ENCODE assay signal across 8 cellular contexts in the genomic region with DNA sequence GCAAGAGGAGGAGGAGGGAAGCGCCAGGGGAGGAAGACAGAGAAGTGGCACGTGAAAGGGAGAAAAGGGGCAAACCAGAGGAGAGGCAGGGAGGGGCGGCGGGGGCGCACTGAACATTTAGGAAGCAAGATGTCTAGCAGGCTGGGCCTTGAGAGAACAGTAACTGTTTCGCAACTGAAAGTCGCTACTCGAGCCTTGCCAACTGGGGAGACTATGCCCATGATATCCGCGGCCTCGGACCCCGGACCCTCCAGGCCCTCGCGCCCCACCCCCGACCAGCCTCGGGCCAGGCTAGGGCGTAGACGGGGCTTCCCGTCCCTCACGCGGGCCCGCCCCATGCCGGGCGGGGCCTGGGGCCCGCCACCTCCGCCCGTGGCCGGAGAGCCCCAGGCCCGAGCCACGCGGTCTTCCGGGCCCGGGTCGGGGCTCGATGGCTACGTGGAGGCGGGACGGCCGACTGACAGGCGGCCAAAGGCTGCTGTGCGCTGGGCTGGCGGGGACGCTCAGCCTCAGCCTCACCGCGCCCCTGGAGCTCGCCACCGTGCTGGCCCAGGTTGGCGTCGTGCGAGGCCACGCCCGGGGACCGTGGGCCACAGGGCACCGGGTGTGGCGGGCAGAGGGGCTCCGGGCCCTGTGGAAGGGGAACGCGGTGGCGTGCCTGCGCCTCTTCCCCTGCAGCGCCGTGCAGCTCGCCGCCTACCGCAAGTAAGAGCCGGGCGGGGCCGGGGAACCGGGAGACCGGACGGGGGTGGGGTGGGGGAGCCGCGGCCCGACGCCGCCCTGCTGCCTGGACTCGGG. TPM values are rescaled to one million over a fixed set of nuclear protein-coding genes. Genes with fewer than 3 reads are reported as not detected.
DNase-seq lines count a peak whose midpoint lies in the region; ATAC-seq and TF ChIP-seq lines count a peak whose summit lies in the region.

A gene (plus strand): TSS at position 363 of the 798 bp plus-strand sequence. CDS start 68 bp downstream, at position 431.

- H3K4me3 Mint-ChIP-seq in activated CD8-positive, alpha-beta T cell treated with anti-CD3 and anti-CD28 coated beads for 36 hours, result peak within 1 kb of the TSS; percentile 75
- peak within 1 kb of the TSS; percentile 89 for H3K4me3 Mint-ChIP-seq in endothelial cell (ENCODE audit: unreplicated experiment)

- H3K27ac Mint-ChIP-seq in activated CD8-positive, alpha-beta T cell treated with anti-CD3 and anti-CD28 coated beads for 36 hours, result peak within 1 kb of the TSS; percentile 82
- no peak within 1 kb of the TSS for H3K27ac Mint-ChIP-seq in endothelial cell (ENCODE audit: unreplicated experiment)

- CTCF ChIA-PET in activated CD8-positive, alpha-beta T cell treated with anti-CD3 and anti-CD28 coated beads for 36 hours (lab: Charles Lee), result interaction anchor here (1.3 kb wide), 1 partner anchor 83 kb away, joined by 4 read pairs; no protein-coding TSS in a partner anchor

- no peaks in the 10 kb centered on the region for H3K36me3 Mint-ChIP-seq in activated CD8-positive, alpha-beta T cell treated with anti-CD3 and anti-CD28 coated beads for 36 hours (ENCODE audit: low read depth)
- no peaks in the 10 kb centered on the region for H3K36me3 Mint-ChIP-seq in endothelial cell (ENCODE audit: low read depth, unreplicated experiment)

- no peak for TF ChIP-seq CTCF in activated CD8-positive, alpha-beta T cell treated with anti-CD3 and anti-CD28 coated beads for 36 hours (IDR thresholded peaks at IDR 0.05)
- no peak for TF ChIP-seq CTCF in endothelial cell (IDR thresholded peaks at IDR 0.05; ENCODE audit: unreplicated experiment)
- TF ChIP-seq CTCF in mucosa of descending colon (IDR thresholded peaks at IDR 0.05), result no peak
- TF ChIP-seq CTCF in subcutaneous adipose tissue (IDR thresholded peaks at IDR 0.05; ENCODE audit: low read depth), result no peak

- peaks cover 24% of the 10 kb centered on the region for H3K4me1 Mint-ChIP-seq in activated CD8-positive, alpha-beta T cell treated with anti-CD3 and anti-CD28 coated beads for 36 hours (ENCODE audit: low read depth)
- peaks cover 3% of the 10 kb centered on the region for H3K4me1 Mint-ChIP-seq in endothelial cell (ENCODE audit: unreplicated experiment)

- H3K36me3 ChIP-seq in mucosa of descending colon (ENCODE audit: low read depth), result no peaks in the 10 kb centered on the region

- ATAC-seq in GM21723 (IDR thresholded peaks at IDR 0.05; ENCODE audit: unreplicated experiment) (peak; percentile 93), mucosa of descending colon (peak; percentile 92)
- ATAC-seq in activated CD8-positive, alpha-beta T cell treated with anti-CD3 and anti-CD28 coated beads for 36 hours, result peak; percentile 93

- no peaks in the 10 kb centered on the region for H3K27me3 Mint-ChIP-seq in activated CD8-positive, alpha-beta T cell treated with anti-CD3 and anti-CD28 coated beads for 36 hours
- H3K27me3 Mint-ChIP-seq in endothelial cell (ENCODE audit: unreplicated experiment), result no peaks in the 10 kb centered on the region

- H3K4me3 ChIP-seq in GM08714 (ENCODE audit: low read length), result peak within 1 kb of the TSS; percentile 70; the same call in 1 of the 2 replicates
- peak within 1 kb of the TSS; percentile 43 for H3K4me3 ChIP-seq in Jurkat, Clone E6-1 (ENCODE audit: low read length)
- H3K4me3 ChIP-seq in mucosa of descending colon, result peak within 1 kb of the TSS; percentile 36

- no peaks in the 10 kb centered on the region for H3K9me3 Mint-ChIP-seq in activated CD8-positive, alpha-beta T cell treated with anti-CD3 and anti-CD28 coated beads for 36 hours
- no peaks in the 10 kb centered on the region for H3K9me3 Mint-ChIP-seq in endothelial cell (ENCODE audit: unreplicated experiment)

- POLR2A ChIA-PET in activated CD8-positive, alpha-beta T cell treated with anti-CD3 and anti-CD28 coated beads for 36 hours (lab: Charles Lee), result interaction anchor here (0.6 kb wide), 1 partner anchor 13 kb away, joined by 3 read pairs; no protein-coding TSS in a partner anchor

- no peak for DNase-seq in Jurkat, Clone E6-1 (ENCODE audit: low read depth, low spot score)
- peak; percentile 37 for DNase-seq in activated CD8-positive, alpha-beta T cell treated with anti-CD3 and anti-CD28 coated beads for 36 hours
- DNase-seq in endothelial cell (ENCODE audit: low spot score), result peak; percentile 12
- peak; percentile 54 to 74 (median 68) for DNase-seq in mucosa of descending colon
- no peak for DNase-seq in DMS153 treated with DMSO at 0.1 percent for 48 hours (lab: John Stamatoyannopoulos, UW; ENCODE audit: unreplicated experiment)

- intact Hi-C loops in activated CD8-positive, alpha-beta T cell treated with anti-CD3 and anti-CD28 coated beads for 36 hours (cut with micrococcal nuclease), result no loop called here
- intact Hi-C loops in mucosa of descending colon (cut with DNase I, micrococcal nuclease), result no loop called here

- H3K4me1 ChIP-seq in mucosa of descending colon (ENCODE audit: low read depth), result peaks cover 4% of the 10 kb centered on the region

- no peaks in the 10 kb centered on the region for H3K9me3 ChIP-seq in mucosa of descending colon

RNA-seq across cellular contexts. Expression of the gene that starts here (rescaled TPM):
- 21.4 TPM for polyA plus RNA-seq in Jurkat, Clone E6-1 (2012; ENCODE audit: insufficient read depth, insufficient read length)
- 1 to 10 TPM; 5.3 to 5.6 TPM for total RNA-seq in activated CD8-positive, alpha-beta T cell treated with anti-CD3 and anti-CD28 coated beads for 36 hours
- total RNA-seq in endothelial cell (ENCODE audit: unreplicated experiment), result 6.5 TPM
- total RNA-seq in mucosa of descending colon, result 10 to 100 TPM; 19.3 to 31.2 (median 23.3) TPM
- total RNA-seq in subcutaneous adipose tissue, result 10 to 100 TPM; 26.9 to 34.0 (median 28.1) TPM

Comparison
In these comparisons a context has a peak if more than half of its experiments do, and no peak if none do; other contexts are left out.
1. DNase-seq: peak in activated CD8-positive, alpha-beta T cell treated with anti-CD3 and anti-CD28 coated beads for 36 hours (single experiment), endothelial cell (single experiment) and mucosa of descending colon (3 of 3); none in Jurkat, Clone E6-1 (single experiment) and DMS153 treated with DMSO at 0.1 percent for 48 hours (single experiment).
2. Peak in every context shown above with its lines, with median percentiles within 50 percentile points of each other: H3K4me3 ChIP-seq and ATAC-seq.